8 cellular contexts compared by ENCODE assay signal in the genomic region with DNA sequence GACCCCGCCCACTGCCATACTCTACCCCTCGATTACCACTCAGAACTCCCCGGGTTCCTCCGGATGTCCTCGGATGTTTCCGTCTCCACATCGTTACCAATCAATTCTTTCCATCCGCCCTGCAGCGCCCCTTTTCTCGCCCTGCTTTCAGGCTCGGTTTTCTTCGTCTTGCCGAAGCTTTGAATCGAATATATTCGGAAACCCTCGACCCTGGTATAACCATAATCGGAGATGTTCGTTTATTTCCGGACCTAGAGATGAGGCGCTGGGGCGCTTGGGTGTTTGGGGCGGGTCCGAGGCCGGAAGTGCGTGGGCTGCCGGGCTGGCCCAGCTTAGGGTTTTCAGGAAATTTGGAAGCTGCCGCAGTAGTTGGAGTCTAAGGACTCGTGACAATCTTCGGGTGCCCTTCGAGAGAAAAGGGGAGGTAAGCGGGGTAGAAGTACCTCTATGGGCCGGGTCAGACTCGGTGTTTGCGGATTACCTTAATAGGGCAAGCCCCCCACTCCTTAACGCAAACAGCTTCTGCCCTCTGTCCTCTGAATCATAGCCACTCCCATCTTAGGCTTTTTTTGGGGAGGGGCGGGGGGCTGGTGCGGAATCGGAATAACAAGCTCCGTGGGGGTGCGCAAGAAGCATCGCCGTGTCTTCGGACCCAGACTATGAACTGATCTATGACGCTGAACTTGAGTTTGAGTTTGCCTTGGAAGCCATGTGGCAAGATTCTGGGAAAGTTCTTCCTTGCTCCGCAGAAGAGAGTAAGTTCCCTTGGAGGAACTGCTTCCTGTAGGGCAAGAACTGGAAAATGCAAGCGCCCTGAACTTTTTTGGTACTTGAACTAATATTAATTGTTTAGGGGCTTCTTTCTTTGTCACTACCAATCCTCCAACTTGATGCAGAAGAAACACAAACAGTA. TPM values are rescaled to one million over a fixed set of nuclear protein-coding genes. Genes with fewer than 3 reads are reported as not detected.
DNase-seq lines count a peak whose midpoint lies in the region; ATAC-seq and TF ChIP-seq lines count a peak whose summit lies in the region.

A gene with protein sequence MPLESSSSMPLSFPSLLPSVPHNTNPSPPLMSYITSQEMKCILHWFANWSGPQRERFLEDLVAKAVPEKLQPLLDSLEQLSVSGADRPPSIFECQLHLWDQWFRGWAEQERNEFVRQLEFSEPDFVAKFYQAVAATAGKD (plus strand): TSS at position 310 of the 913 bp plus-strand sequence. CDS start 2,154 bp downstream, outside the sequence.

- peaks cover 17% of the 10 kb centered on the region for H3F3A ChIP-seq in GM23248 (ENCODE audit: insufficient read depth)

- H4K20me1 ChIP-seq in GM23248 (ENCODE audit: insufficient read depth) = peaks cover 18% of the 10 kb centered on the region; the same call in 1 of the 2 replicates
- peaks cover 52% of the 10 kb centered on the region for H4K20me1 ChIP-seq in osteoblast (ENCODE audit: insufficient read depth, low read length)

- H3K9me3 ChIP-seq in ES-I3 (ENCODE audit: control insufficient read depth, insufficient read depth, low read length) (no peaks in the 10 kb centered on the region), GM23248 (ENCODE audit: low read depth) (no peaks in the 10 kb centered on the region), osteoblast (ENCODE audit: low read depth, low read length) (no peaks in the 10 kb centered on the region), aorta (ENCODE audit: control insufficient read depth, low read length) (no peaks in the 10 kb centered on the region)

- intact Hi-C loops in aorta (cut with DNase I) = loop anchor here in 1 of 2 donors (2.0 kb wide), 1 partner anchor 205 kb away; no protein-coding TSS in a partner anchor

- H3K79me2 ChIP-seq in GM23248 (ENCODE audit: insufficient read depth) = peaks cover 91% of the 10 kb centered on the region
- H3K79me2 ChIP-seq in osteoblast (ENCODE audit: insufficient read depth, low read length) = peaks cover 75% of the 10 kb centered on the region

- H3K4me2 ChIP-seq in GM23248 (ENCODE audit: unreplicated experiment) (peak within 1 kb of the TSS; percentile 98), osteoblast (ENCODE audit: insufficient read depth, low read length) (peak within 1 kb of the TSS; percentile 87)

- H3K27ac ChIP-seq in GM23248 (peak within 1 kb of the TSS; percentile 93), osteoblast (ENCODE audit: low read depth, low read length) (peak within 1 kb of the TSS; percentile 89), aorta (ENCODE audit: low read depth in 1 of 2, low read length in 2 of 2) (peak within 1 kb of the TSS in 1 of 2 donors; percentile 92)

- H3K36me3 ChIP-seq in ES-I3 (ENCODE audit: insufficient read depth, low read length) (peaks cover 17% of the 10 kb centered on the region; the same call in 1 of the 2 replicates), GM23248 (ENCODE audit: low read depth) (peaks cover 30% of the 10 kb centered on the region; the same call in 1 of the 2 replicates), osteoblast (ENCODE audit: insufficient read depth, low read length) (peaks cover 47% of the 10 kb centered on the region), aorta (ENCODE audit: control insufficient read depth in 1 of 2, insufficient read depth in 2 of 2, low read length in 1 of 2) (no peaks in the 10 kb centered on the region)

- H3K9me2 ChIP-seq in GM23248 (ENCODE audit: insufficient read depth) = no peaks in the 10 kb centered on the region

- peak; percentile 100 for DNase-seq in GM23248
- DNase-seq in LNCaP clone FGC (ENCODE audit: low read depth) = peak; percentile 99
- DNase-seq in activated T-helper 9 cell treated with anti-CD3 and anti-CD28 coated beads, Interleukin-2, amount 50 U/mL, for 16 hours (ENCODE audit: low read depth) = peak; percentile 98
- peak; percentile 100 for DNase-seq in germinal center (ENCODE audit: low spot score)
- peak; percentile 97 for DNase-seq in osteoblast (ENCODE audit: insufficient read length, low spot score, missing footprints)
- peak; percentile 96 to 100 for DNase-seq in aorta
- DNase-seq in NCI-H1436 (lab: John Stamatoyannopoulos, UW) = no peak

- in situ Hi-C loops in GM23248 (cut with MboI) = no loop called here

- peak; percentile 98 for ATAC-seq in aorta (ENCODE audit: low FRiP score)

- H2AFZ ChIP-seq in GM23248 (peak within 1 kb of the TSS; percentile 77), osteoblast (ENCODE audit: low read length) (peak within 1 kb of the TSS; percentile 87)

- WGBS in GM23248 (ENCODE audit: low coverage in 1 of 2, low lambda C conversion rate in 2 of 2, missing lambda C conversion rate in 2 of 2), 2 experiments = 0% methylated on average over 46 of the region's 46 CpGs
- 0 to 1% methylated on average over 46 of the region's 46 CpGs for WGBS in aorta, 2 donors

- H3K27me3 ChIP-seq in GM23248 (replicated peaks; ENCODE audit: insufficient read depth) (no peaks in the 10 kb centered on the region), osteoblast (ENCODE audit: insufficient read depth, low read length) (no peaks in the 10 kb centered on the region), aorta (ENCODE audit: control insufficient read depth in 1 of 2, insufficient read depth in 2 of 2, low read length in 1 of 2) (no peaks in the 10 kb centered on the region)

- H3K4me3 ChIP-seq in GM23248 (peak within 1 kb of the TSS; percentile 98), LNCaP clone FGC (ENCODE audit: low read depth, low read length) (peak within 1 kb of the TSS; percentile 86), osteoblast (ENCODE audit: insufficient read depth, low read length) (peak within 1 kb of the TSS; percentile 80), aorta (ENCODE audit: low read length in 2 of 2) (peak within 1 kb of the TSS; percentile 62 to 68)

- peaks cover 5% of the 10 kb centered on the region; the same call in 1 of the 2 replicates for H3K4me1 ChIP-seq in ES-I3 (ENCODE audit: insufficient read depth, low read length)
- H3K4me1 ChIP-seq in GM23248 (ENCODE audit: insufficient read depth) = peaks cover 30% of the 10 kb centered on the region
- peaks cover 26% of the 10 kb centered on the region for H3K4me1 ChIP-seq in osteoblast (ENCODE audit: insufficient read depth, low read length)
- H3K4me1 ChIP-seq in aorta (ENCODE audit: control insufficient read depth in 1 of 2, insufficient read depth in 2 of 2, low read length in 2 of 2) = peaks cover 0 to 11% of the 10 kb centered on the region in 2 donors

- TF ChIP-seq CTCF in LNCaP clone FGC (IDR thresholded peaks at IDR 0.05; ENCODE audit: control insufficient read depth, extremely low read depth, insufficient read depth) (no peak), osteoblast (IDR thresholded peaks at IDR 0.05; ENCODE audit: extremely low read depth, low read depth, low read length) (no peak)

- H3K9ac ChIP-seq in ES-I3 (ENCODE audit: low read depth, low read length) = peak within 1 kb of the TSS; percentile 86
- peak within 1 kb of the TSS; percentile 94 for H3K9ac ChIP-seq in GM23248

RNA-seq across cellular contexts. Expression of the gene that starts here (rescaled TPM):
- 48.7 and 55.5 TPM in 2 replicates for total RNA-seq in GM23248 (2014; rRNA removed; shearing (Covaris generic))
- 157 and 166 TPM in 2 replicates for polyA plus RNA-seq in GM23248 (2016; fragmentation: Nextera tagmentation; extraction: Ambion mirVana)
- total RNA-seq in osteoblast = 41.5 and 43.1 TPM in 2 replicates
- total RNA-seq in aorta = 10 to 100 TPM; 37.6 to 41.4 TPM
- polyA plus RNA-seq in aorta = 10 to 100 TPM; 27.8 to 32.2 TPM
